In genomic region chr9:73866451-73866850, GRCh38 we compare ENCODE assay signal across 8 cellular contexts.
"Had no signal": no experiment of that assay in that cellular context is flagged by ENCODE, and none has a peak within 500 bp of the region (broad histone marks: within the 10 kb centered on the region; RNA-seq: fewer than 3 reads in every experiment).

No MANE protein-coding gene starts in this region.

- H3K4me3 ChIP-seq: GM23248, HAP-1, K562 had no signal

- H3K36me3 ChIP-seq: HAP-1 had no signal

- DNase-seq: GM23248, GOT3, H7, HFFc6, IMR-90 had no signal

- H3K9me3 ChIP-seq: HAP-1 had no signal

- H3K9ac ChIP-seq: GM23248 had no signal

- H3K4me1 ChIP-seq: HAP-1 had no signal

- H3K27ac ChIP-seq: GM23248 had no signal

- H3K4me3 Mint-ChIP-seq: HFFc6 had no signal

- H3K27ac Mint-ChIP-seq: HFFc6 had no signal

- ATAC-seq: HCT116, K562 had no signal

- H2AFZ ChIP-seq: GM23248 had no signal
